In genomic region chr9:33473643-33474352, GRCh38 we compare ENCODE assay signal across 8 cellular contexts. TPM values are rescaled to one million over a fixed set of nuclear protein-coding genes. Genes with fewer than 3 reads are reported as not detected.
DNase-seq lines count a peak whose midpoint lies in the region; ATAC-seq, FAIRE-seq and TF ChIP-seq lines count a peak whose summit lies in the region.

Gene NOL6 (minus strand): TSS chr9:33473924. CDS start chr9:33473842, 82 bp downstream.

- POLR2A ChIA-PET in AG04449 (lab: Yijun Ruan, JAX) = interaction anchor here (0.6 to 1.4 kb wide), 15 partner anchors 9 to 351 kb away, joined by 3 to 10 read pairs (median 4); partner anchors contain the start of genes ANKRD18B, AQP3 and NFX1

- DNase-seq in AG04449 (ENCODE audit: low read depth, low spot score) = peak; percentile 94
- peak; percentile 94 for DNase-seq in NCI-H2227 treated with DMSO at 0.1 percent for 48 hours (lab: John Stamatoyannopoulos, UW)
- peak; percentile 98 for DNase-seq in bronchial epithelial cell (ENCODE audit: low read depth)

- FAIRE-seq in bronchial epithelial cell (lab: Jason Lieb, UNC) = peak; percentile 75

- TF ChIP-seq CTCF in AG04449 (IDR thresholded peaks at IDR 0.05; ENCODE audit: insufficient read depth, low read length, missing control alignments) (no peak), WI38 (IDR thresholded peaks at IDR 0.05; ENCODE audit: low read depth, low read length) (no peak), bronchial epithelial cell (IDR thresholded peaks at IDR 0.05; ENCODE audit: insufficient read depth, low read length, severe bottlenecking) (no peak)

- peaks cover 2% of the 10 kb centered on the region; the same call in 1 of the 2 replicates for H3K4me1 ChIP-seq in iPS-20b (ENCODE audit: insufficient read depth, low read length)

- CTCF ChIA-PET in AG04449 (lab: Yijun Ruan, JAX) = interaction anchor here (0.8 to 17.4 kb wide), 11 partner anchors 8 to 247 kb away, joined by 3 to 284 read pairs (median 7); partner anchors contain the start of gene AQP3

- peak within 1 kb of the TSS; percentile 92 for H3K9ac ChIP-seq in iPS-20b (ENCODE audit: low read depth, low read length)

- H3K36me3 ChIP-seq in bronchial epithelial cell (ENCODE audit: control insufficient read depth, insufficient read depth, low read length) (peaks cover 12% of the 10 kb centered on the region), iPS-20b (ENCODE audit: insufficient read depth, low read depth, low read length) (peaks cover 37% of the 10 kb centered on the region)

- H3K27ac ChIP-seq in iPS-20b (ENCODE audit: low read length) (no peak within 1 kb of the TSS), skin epidermis (peak within 1 kb of the TSS in 19 of 21 experiments; percentile 25 to 84 (median 76))

- ATAC-seq in GM18907 (IDR thresholded peaks at IDR 0.05; ENCODE audit: unreplicated experiment) (peak; percentile 98), HG03159 (IDR thresholded peaks at IDR 0.05; ENCODE audit: unreplicated experiment) (peak; percentile 98)

- H3K27me3 ChIP-seq in bronchial epithelial cell (ENCODE audit: control insufficient read depth, insufficient read depth, low read length) (no peaks in the 10 kb centered on the region), iPS-20b (ENCODE audit: insufficient read depth, low read length) (no peaks in the 10 kb centered on the region)

- H3K4me3 ChIP-seq in AG04449 (ENCODE audit: low read depth, low read length) = peak within 1 kb of the TSS; percentile 93
- peak within 1 kb of the TSS; percentile 99 for H3K4me3 ChIP-seq in WI38 (ENCODE audit: low read depth, low read length)
- H3K4me3 ChIP-seq in bronchial epithelial cell (ENCODE audit: low read depth, low read length) = peak within 1 kb of the TSS; percentile 82
- peak within 1 kb of the TSS; percentile 95 for H3K4me3 ChIP-seq in iPS-20b (ENCODE audit: low read length)
- H3K4me3 ChIP-seq in skin epidermis = peak within 1 kb of the TSS; percentile 65 to 99 (median 87)

- no peaks in the 10 kb centered on the region for H3K9me3 ChIP-seq in iPS-20b (ENCODE audit: insufficient read depth, low read depth, low read length)

RNA-seq across cellular contexts. Expression of gene NOL6, which starts in this region (rescaled TPM):
- total RNA-seq in bronchial epithelial cell = 21.0 and 35.3 TPM in 2 replicates
